8 cellular contexts compared by ENCODE assay signal in genomic region chr15:84748274-84749110, GRCh38. TPM values are rescaled to one million over a fixed set of nuclear protein-coding genes. Genes with fewer than 3 reads are reported as not detected.
A peak's percentile ranks its signal among the peaks of the same experiment; 100 is the strongest.
DNase-seq lines count a peak whose midpoint lies in the region; ATAC-seq and TF ChIP-seq lines count a peak whose summit lies in the region.

A gene with protein sequence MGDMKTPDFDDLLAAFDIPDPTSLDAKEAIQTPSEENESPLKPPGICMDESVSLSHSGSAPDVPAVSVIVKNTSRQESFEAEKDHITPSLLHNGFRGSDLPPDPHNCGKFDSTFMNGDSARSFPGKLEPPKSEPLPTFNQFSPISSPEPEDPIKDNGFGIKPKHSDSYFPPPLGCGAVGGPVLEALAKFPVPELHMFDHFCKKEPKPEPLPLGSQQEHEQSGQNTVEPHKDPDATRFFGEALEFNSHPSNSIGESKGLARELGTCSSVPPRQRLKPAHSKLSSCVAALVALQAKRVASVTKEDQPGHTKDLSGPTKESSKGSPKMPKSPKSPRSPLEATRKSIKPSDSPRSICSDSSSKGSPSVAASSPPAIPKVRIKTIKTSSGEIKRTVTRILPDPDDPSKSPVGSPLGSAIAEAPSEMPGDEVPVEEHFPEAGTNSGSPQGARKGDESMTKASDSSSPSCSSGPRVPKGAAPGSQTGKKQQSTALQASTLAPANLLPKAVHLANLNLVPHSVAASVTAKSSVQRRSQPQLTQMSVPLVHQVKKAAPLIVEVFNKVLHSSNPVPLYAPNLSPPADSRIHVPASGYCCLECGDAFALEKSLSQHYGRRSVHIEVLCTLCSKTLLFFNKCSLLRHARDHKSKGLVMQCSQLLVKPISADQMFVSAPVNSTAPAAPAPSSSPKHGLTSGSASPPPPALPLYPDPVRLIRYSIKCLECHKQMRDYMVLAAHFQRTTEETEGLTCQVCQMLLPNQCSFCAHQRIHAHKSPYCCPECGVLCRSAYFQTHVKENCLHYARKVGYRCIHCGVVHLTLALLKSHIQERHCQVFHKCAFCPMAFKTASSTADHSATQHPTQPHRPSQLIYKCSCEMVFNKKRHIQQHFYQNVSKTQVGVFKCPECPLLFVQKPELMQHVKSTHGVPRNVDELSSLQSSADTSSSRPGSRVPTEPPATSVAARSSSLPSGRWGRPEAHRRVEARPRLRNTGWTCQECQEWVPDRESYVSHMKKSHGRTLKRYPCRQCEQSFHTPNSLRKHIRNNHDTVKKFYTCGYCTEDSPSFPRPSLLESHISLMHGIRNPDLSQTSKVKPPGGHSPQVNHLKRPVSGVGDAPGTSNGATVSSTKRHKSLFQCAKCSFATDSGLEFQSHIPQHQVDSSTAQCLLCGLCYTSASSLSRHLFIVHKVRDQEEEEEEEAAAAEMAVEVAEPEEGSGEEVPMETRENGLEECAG (N-terminal part only) (plus strand): TSS chr15:84748592. CDS start chr15:84782676, 34,084 bp downstream.

- H3K9ac ChIP-seq in ES-I3 (ENCODE audit: low read depth, low read length) = peak within 1 kb of the TSS; percentile 86

- H3K9me3 ChIP-seq in ES-I3 (ENCODE audit: control insufficient read depth, insufficient read depth, low read length) = no peaks in the 10 kb centered on the region

- H3K4me3 Mint-ChIP-seq in progenitor cell of endocrine pancreas (ENCODE audit: low read depth) = peak within 1 kb of the TSS; percentile 95

- TF ChIP-seq CTCF in progenitor cell of endocrine pancreas (IDR thresholded peaks at IDR 0.05; ENCODE audit: unreplicated experiment) = peak; percentile 32

- no peaks in the 10 kb centered on the region for H3K27me3 Mint-ChIP-seq in progenitor cell of endocrine pancreas

- H3K4me1 Mint-ChIP-seq in progenitor cell of endocrine pancreas (ENCODE audit: low read depth) = peaks cover 45% of the 10 kb centered on the region

- no peaks in the 10 kb centered on the region for H3K9me3 Mint-ChIP-seq in progenitor cell of endocrine pancreas (ENCODE audit: low read depth)

- H3K36me3 ChIP-seq in ES-I3 (ENCODE audit: insufficient read depth, low read length) = no peaks in the 10 kb centered on the region
- H3K36me3 ChIP-seq in urinary bladder (ENCODE audit: insufficient read depth) = no peaks in the 10 kb centered on the region

- peak within 1 kb of the TSS; percentile 98 for H3K27ac Mint-ChIP-seq in progenitor cell of endocrine pancreas

- H3K4me1 ChIP-seq in ES-I3 (ENCODE audit: insufficient read depth, low read length) (peaks cover 12% of the 10 kb centered on the region), urinary bladder (ENCODE audit: insufficient read depth) (peaks cover 3% of the 10 kb centered on the region)

- in situ Hi-C loops in KBM-7 (cut with MboI; ENCODE audit: low pct_unique_long_range_greater_than_20kb, low sequenced_read_pairs) = no loop called here

- no peaks in the 10 kb centered on the region for H3K36me3 Mint-ChIP-seq in progenitor cell of endocrine pancreas (ENCODE audit: insufficient read depth)

- intact Hi-C loops in left cardiac atrium (cut with DNase I) = no loop called here

- DNase-seq in KBM-7 (peak; percentile 30), T-helper 1 cell (peak; percentile 69 to 83 (median 73)), left cardiac atrium (peak; percentile 88), progenitor cell of endocrine pancreas (ENCODE audit: low spot score, unreplicated experiment) (peak; percentile 69)

- WGBS in adipose tissue, 3 donors = 0 to 1% (median 0%) methylated on average over 76 to 127 of the region's 127 CpGs
- under 1% methylated on average over 127 of the region's 127 CpGs for WGBS in urinary bladder

- peak within 1 kb of the TSS; percentile 84 for H3K4me3 ChIP-seq in urinary bladder (ENCODE audit: low read depth, low read length)

- H3K27ac ChIP-seq in adipose tissue (ENCODE audit: low read depth, low read length) (peak within 1 kb of the TSS; percentile 94), urinary bladder (ENCODE audit: low read depth) (peak within 1 kb of the TSS; percentile 100)

- peak; percentile 46 for ATAC-seq in GM21619 (IDR thresholded peaks at IDR 0.05; ENCODE audit: unreplicated experiment)
- ATAC-seq in left cardiac atrium = peak; percentile 79 to 85

RNA-seq across cellular contexts. Expression of the gene that starts here (rescaled TPM):
- polyA plus RNA-seq in adipose tissue (10 to 100 TPM in 1 of 3 donors, 1 to 10 TPM in 2; 6.6 to 12.8 (median 9.6) TPM), urinary bladder (12.7 TPM)
- total RNA-seq in left cardiac atrium (10 to 100 TPM; 17.0 to 19.3 TPM), progenitor cell of endocrine pancreas (40.0 and 40.5 TPM in 2 replicates), urinary bladder (10.2 TPM)

Comparison
In these comparisons a context has a peak if more than half of its experiments do, and no peak if none do; other contexts are left out.
1. Peak in every context shown above with its lines: DNase-seq, ATAC-seq, H3K4me3 ChIP-seq and H3K27ac ChIP-seq.
2. DNase-seq: peak in every context shown above with its lines; median percentile 88 in left cardiac atrium; 73 in T-helper 1 cell; 69 in progenitor cell of endocrine pancreas; 30 in KBM-7.